28 cellular contexts compared by ENCODE assay signal in the genomic region with DNA sequence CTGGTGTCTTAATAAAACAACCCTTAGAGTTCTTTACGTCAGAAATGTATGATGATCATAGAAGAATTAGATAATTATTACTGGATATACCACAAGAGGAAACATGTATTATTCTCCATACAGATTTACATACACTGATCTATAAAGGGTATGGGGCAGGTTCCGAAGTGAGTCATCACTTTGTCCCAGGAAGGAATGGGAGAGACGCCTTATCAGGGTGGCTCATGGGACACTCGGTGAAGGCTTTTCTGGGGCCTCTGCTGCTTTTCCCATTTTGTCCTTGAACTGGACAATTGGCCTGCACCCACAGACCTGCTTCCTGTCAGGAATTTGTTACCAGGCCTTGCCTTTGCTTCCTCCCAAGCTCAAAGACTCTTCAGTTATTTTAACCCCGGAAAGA.
"Had no signal": no experiment of that assay in that cellular context is flagged by ENCODE, and none has a peak within 500 bp of the region (broad histone marks: within the 10 kb centered on the region; RNA-seq: fewer than 3 reads in every experiment).

No MANE protein-coding gene starts in this region.

- H3K79me2 ChIP-seq: parathyroid adenoma had no signal

- H2AFZ ChIP-seq: neural progenitor cell, parathyroid adenoma had no signal

- ATAC-seq: naive thymus-derived CD4-positive, alpha-beta T cell; natural killer cell; psoas muscle; right lobe of liver; stimulated activated memory B cell treated with anti-CD40 and anti-IgM and Interleukin-4, amounts not matched to agents 10 μg/mL and 1 μg/mL and 100 μg/mL, for 72 hours; stimulated activated naive CD8-positive, alpha-beta T cell treated with anti-CD3 and anti-CD28 coated beads, Interleukin-15, amount 100 ng/mL, for 72 hours; stimulated activated naive CD8-positive, alpha-beta T cell treated with anti-CD3 and anti-CD28 coated beads, Interleukin-15, Interleukin-2, amounts not matched to agents 100 U/mL and 50 U/mL, for 24 hours had no signal

- H3K27ac Mint-ChIP-seq: naive thymus-derived CD4-positive, alpha-beta T cell; natural killer cell; nephron; neural progenitor cell; progenitor cell of endocrine pancreas; stimulated activated memory B cell treated with anti-CD40 and anti-IgM and Interleukin-4, amounts not matched to agents 10 μg/mL and 1 μg/mL and 100 μg/mL, for 72 hours; stimulated activated naive CD8-positive, alpha-beta T cell treated with anti-CD3 and anti-CD28 coated beads, Interleukin-15, amount 100 ng/mL, for 72 hours had no signal

- DNase-seq: naive thymus-derived CD4-positive, alpha-beta T cell; natural killer cell; occipital lobe; ovary; psoas muscle; right cardiac atrium; right lobe of liver; sigmoid colon; small intestine; spleen; stimulated activated CD4-positive, alpha-beta T cell treated with anti-CD3 and anti-CD28 coated beads, Interleukin-12 subunit alpha, Interleukin-12 subunit beta, amount 100 ng/mL, for 4 hours; stimulated activated CD4-positive, alpha-beta T cell treated with anti-CD3 and anti-CD28 coated beads, Interleukin-1b, Interleukin-23, amount 100 ng/mL, for 48 hours; stimulated activated CD4-positive, alpha-beta T cell treated with anti-CD3 and anti-CD28 coated beads, Interleukin-4, amount 100 ng/mL, for 1 hour; stimulated activated CD4-positive, alpha-beta T cell treated with anti-CD3 and anti-CD28 coated beads, Interleukin-4, amount 100 ng/mL, for 4 hours; stimulated activated CD8-positive, alpha-beta memory T cell treated with anti-CD3 and anti-CD28 coated beads, Interleukin-4, amount 100 ng/mL, for 48 hours; stimulated activated naive CD4-positive, alpha-beta T cell; stimulated activated naive CD8-positive, alpha-beta T cell treated with anti-CD3 and anti-CD28 coated beads, Interleukin-15, amount 100 ng/mL, for 72 hours; stimulated activated naive CD8-positive, alpha-beta T cell treated with anti-CD3 and anti-CD28 coated beads, Interleukin-15, Interleukin-2, amounts not matched to agents 100 U/mL and 50 U/mL, for 24 hours; tibial artery; transverse colon; upper lobe of left lung had no signal

- FAIRE-seq: small intestine, urothelium cell line had no signal

- H3K27me3 ChIP-seq: neural progenitor cell, ovary, right lobe of liver, sigmoid colon, spleen, tibial artery, transverse colon, upper lobe of left lung, vagina had no signal

- H3K27me3 Mint-ChIP-seq: progenitor cell of endocrine pancreas; stimulated activated naive CD8-positive, alpha-beta T cell treated with anti-CD3 and anti-CD28 coated beads, Interleukin-15, amount 100 ng/mL, for 72 hours had no signal

- H3K9me3 ChIP-seq: ovary, right lobe of liver, sigmoid colon had no signal

- H3K27ac ChIP-seq: neural progenitor cell, ovary, parathyroid adenoma, psoas muscle, right lobe of liver, sigmoid colon, spleen, tibial artery, transverse colon, upper lobe of left lung, vagina had no signal

- H3K36me3 Mint-ChIP-seq: neural progenitor cell had no signal

- H3K4me2 ChIP-seq: neural progenitor cell had no signal

- H3K4me1 ChIP-seq: neural progenitor cell, parathyroid adenoma, right lobe of liver, transverse colon, upper lobe of left lung, vagina had no signal

- H3K4me3 Mint-ChIP-seq: naive thymus-derived CD4-positive, alpha-beta T cell; natural killer cell; nephron; neural progenitor cell; stimulated activated memory B cell treated with anti-CD40 and anti-IgM and Interleukin-4, amounts not matched to agents 10 μg/mL and 1 μg/mL and 100 μg/mL, for 72 hours; stimulated activated naive CD8-positive, alpha-beta T cell treated with anti-CD3 and anti-CD28 coated beads, Interleukin-15, amount 100 ng/mL, for 72 hours had no signal

- H3K36me3 ChIP-seq: neural progenitor cell, ovary, right lobe of liver, sigmoid colon, spleen, tibial artery, transverse colon, upper lobe of left lung, vagina had no signal

- H3K9ac ChIP-seq: neural progenitor cell, parathyroid adenoma had no signal

- H3K4me1 Mint-ChIP-seq: neural progenitor cell had no signal

- H3K4me3 ChIP-seq: neural progenitor cell, ovary, psoas muscle, right lobe of liver, sigmoid colon, spleen, tibial artery, transverse colon, upper lobe of left lung, vagina had no signal
